11 cellular contexts compared by ENCODE assay signal in genomic region chr12:131105736-131106356, GRCh38.
DNase-seq lines count a peak whose midpoint lies in the region; ATAC-seq and TF ChIP-seq lines count a peak whose summit lies in the region.
"Had no signal": no experiment of that assay in that cellular context is flagged by ENCODE, and none has a peak within 500 bp of the region (broad histone marks: within the 10 kb centered on the region; RNA-seq: fewer than 3 reads in every experiment).

No MANE protein-coding gene starts in this region.

- DNase-seq in Right ventricle myocardium inferior (ENCODE audit: missing footprints): peak; percentile 52
- DNase-seq in left ventricle myocardium inferior: no peak
- DNase-seq in activated naive CD4-positive, alpha-beta T cell treated with anti-CD3 and anti-CD28 coated beads for 36 hours: peak; percentile 66
- no peak for DNase-seq in smooth muscle cell (lab: John Stamatoyannopoulos, UW; ENCODE audit: unreplicated experiment)
- no peak for DNase-seq in NCI-H524 treated with DMSO at 0.1 percent for 48 hours (lab: John Stamatoyannopoulos, UW)
- no peak for DNase-seq in EL
- DNase-seq: NCI-H526 had no signal

- peaks cover 14% of the 10 kb centered on the region for H3K4me1 Mint-ChIP-seq in activated naive CD4-positive, alpha-beta T cell treated with anti-CD3 and anti-CD28 coated beads for 36 hours (ENCODE audit: low read depth)

- no peak overlapping the region for H2AFZ ChIP-seq in smooth muscle cell (ENCODE audit: low read depth)

- no peaks in the 10 kb centered on the region for H3K79me2 ChIP-seq in smooth muscle cell (ENCODE audit: low read depth)

- intact Hi-C loops in Right ventricle myocardium inferior (cut with DNase I): loop anchor here (10.0 kb wide), 1 partner anchor 349 kb away; no protein-coding TSS in a partner anchor
- intact Hi-C loops in left ventricle myocardium inferior (cut with micrococcal nuclease): no loop called here
- intact Hi-C loops in activated naive CD4-positive, alpha-beta T cell treated with anti-CD3 and anti-CD28 coated beads for 36 hours (cut with micrococcal nuclease): loop anchor here (2.0 to 5.0 kb wide), 3 partner anchors 347 to 725 kb away; no protein-coding TSS in a partner anchor

- peak overlapping the region; percentile 29 for H3K4me3 Mint-ChIP-seq in activated naive CD4-positive, alpha-beta T cell treated with anti-CD3 and anti-CD28 coated beads for 36 hours

- peak overlapping the region; percentile 63 for H3K4me2 ChIP-seq in smooth muscle cell

- no peak overlapping the region for H3K27ac Mint-ChIP-seq in activated naive CD4-positive, alpha-beta T cell treated with anti-CD3 and anti-CD28 coated beads for 36 hours

- no peaks in the 10 kb centered on the region for H3F3A ChIP-seq in smooth muscle cell (ENCODE audit: low read depth)

- no peaks in the 10 kb centered on the region for H3K27me3 ChIP-seq in left ventricle myocardium inferior (ENCODE audit: low read depth)
- H3K27me3 ChIP-seq in smooth muscle cell (ENCODE audit: low read depth): no peaks in the 10 kb centered on the region
- H3K27me3 ChIP-seq: heart left ventricle, pancreas had no signal

- TF ChIP-seq CTCF in left ventricle myocardium inferior (IDR thresholded peaks at IDR 0.05; ENCODE audit: borderline replicate concordance) (no peak), smooth muscle cell (IDR thresholded peaks at IDR 0.05; ENCODE audit: borderline replicate concordance, insufficient read depth, poor library complexity, severe bottlenecking) (no peak)

- no peaks in the 10 kb centered on the region for H3K27me3 Mint-ChIP-seq in activated naive CD4-positive, alpha-beta T cell treated with anti-CD3 and anti-CD28 coated beads for 36 hours (ENCODE audit: low read depth)

- no peaks in the 10 kb centered on the region for H3K36me3 Mint-ChIP-seq in activated naive CD4-positive, alpha-beta T cell treated with anti-CD3 and anti-CD28 coated beads for 36 hours (ENCODE audit: low read depth)

- H3K4me3 ChIP-seq in left ventricle myocardium inferior (no peak overlapping the region), smooth muscle cell (no peak overlapping the region)
- H3K4me3 ChIP-seq: heart left ventricle, pancreas had no signal

- CTCF ChIA-PET in activated naive CD4-positive, alpha-beta T cell treated with anti-CD3 and anti-CD28 coated beads for 36 hours (lab: Charles Lee): interaction anchor here (0.9 to 4.5 kb wide), 16 partner anchors 9 to 725 kb away, joined by 3 to 95 read pairs (median 4); no protein-coding TSS in a partner anchor

- 81% methylated on average over 27 of the region's 27 CpGs for WGBS in smooth muscle cell (ENCODE audit: low lambda C conversion rate)

- ATAC-seq in Right ventricle myocardium inferior (no peak), HG03565 (IDR thresholded peaks at IDR 0.05; ENCODE audit: unreplicated experiment) (no peak), GM19328 (IDR thresholded peaks at IDR 0.05; ENCODE audit: unreplicated experiment) (no peak)
- ATAC-seq: heart left ventricle had no signal

- H4K20me1 ChIP-seq in smooth muscle cell (ENCODE audit: low read depth): no peaks in the 10 kb centered on the region

- H3K9me3 ChIP-seq in left ventricle myocardium inferior (replicated peaks) (no peaks in the 10 kb centered on the region), smooth muscle cell (replicated peaks; ENCODE audit: low read depth) (no peaks in the 10 kb centered on the region)
- H3K9me3 ChIP-seq: heart left ventricle, pancreas had no signal

- H3K36me3 ChIP-seq in left ventricle myocardium inferior (peaks cover 19% of the 10 kb centered on the region), smooth muscle cell (ENCODE audit: low read depth) (no peaks in the 10 kb centered on the region)
- H3K36me3 ChIP-seq: pancreas had no signal

- H3K4me1 ChIP-seq in left ventricle myocardium inferior: peaks cover 13% of the 10 kb centered on the region
- H3K4me1 ChIP-seq in smooth muscle cell (ENCODE audit: low read depth): no peaks in the 10 kb centered on the region
- H3K4me1 ChIP-seq: pancreas had no signal

- peaks cover 6% of the 10 kb centered on the region for H3K9me3 Mint-ChIP-seq in activated naive CD4-positive, alpha-beta T cell treated with anti-CD3 and anti-CD28 coated beads for 36 hours

- H3K27ac ChIP-seq in left ventricle myocardium inferior (replicated peaks): no peak overlapping the region
- H3K27ac ChIP-seq in smooth muscle cell (ENCODE audit: low read depth): peak overlapping the region; percentile 44
- H3K27ac ChIP-seq: heart left ventricle, pancreas had no signal

- H3K9ac ChIP-seq in smooth muscle cell (ENCODE audit: low read depth): no peak overlapping the region

Comparison
In these comparisons a context has a peak if more than half of its experiments do, and no peak if none do; other contexts are left out.
1. DNase-seq: peak in Right ventricle myocardium inferior (single experiment) and activated naive CD4-positive, alpha-beta T cell treated with anti-CD3 and anti-CD28 coated beads for 36 hours (single experiment); none in left ventricle myocardium inferior (single experiment), smooth muscle cell (single experiment), NCI-H524 treated with DMSO at 0.1 percent for 48 hours (single experiment) and EL (single experiment).